In genomic region chr14:77565289-77566081, GRCh38 we compare ENCODE assay signal across 12 cellular contexts. TPM values are rescaled to one million over a fixed set of nuclear protein-coding genes. Genes with fewer than 3 reads are reported as not detected.
A peak's percentile ranks its signal among the peaks of the same experiment; 100 is the strongest.
DNase-seq lines count a peak whose midpoint lies in the region; ATAC-seq and TF ChIP-seq lines count a peak whose summit lies in the region.
"Had no signal": no experiment of that assay in that cellular context is flagged by ENCODE, and none has a peak within 500 bp of the region (broad histone marks: within the 10 kb centered on the region; RNA-seq: fewer than 3 reads in every experiment).

No MANE protein-coding gene starts in this region.

- no peaks in the 10 kb centered on the region for H3K9me3 Mint-ChIP-seq in activated CD8-positive, alpha-beta T cell treated with anti-CD3 and anti-CD28 coated beads for 36 hours
- H3K9me3 Mint-ChIP-seq in activated CD8-positive, alpha-beta T cell treated with anti-CD3 and anti-CD28 coated beads, Interleukin-2, amount 10 ng/mL, durations not matched to agents 7 days and 5 days (ENCODE audit: insufficient read depth), result no peaks in the 10 kb centered on the region
- H3K9me3 Mint-ChIP-seq in stimulated activated naive CD8-positive, alpha-beta T cell treated with anti-CD3 and anti-CD28 coated beads, Interleukin-15, amount 100 ng/mL, for 72 hours, result no peaks in the 10 kb centered on the region

- H3K4me3 ChIP-seq in fibroblast of mammary gland (ENCODE audit: control insufficient read depth, low read depth, low read length), result no peak overlapping the region

- intact Hi-C loops in activated CD8-positive, alpha-beta T cell treated with anti-CD3 and anti-CD28 coated beads for 36 hours (cut with micrococcal nuclease), result no loop called here

- POLR2A ChIA-PET in activated CD8-positive, alpha-beta T cell treated with anti-CD3 and anti-CD28 coated beads for 36 hours (lab: Charles Lee), result interaction anchor here (0.6 to 1.1 kb wide), 4 partner anchors 10 to 50 kb away, joined by 3 to 5 read pairs (median 3); no protein-coding TSS in a partner anchor
- POLR2A ChIA-PET in activated CD8-positive, alpha-beta T cell treated with anti-CD3 and anti-CD28 coated beads, Interleukin-2, amount 10 ng/mL, durations not matched to agents 7 days and 5 days (lab: Charles Lee), result interaction anchor here (0.6 kb wide), 3 partner anchors 19 to 94 kb away, joined by 3 to 7 read pairs (median 5); no protein-coding TSS in a partner anchor

- ATAC-seq in activated CD8-positive, alpha-beta T cell treated with anti-CD3 and anti-CD28 coated beads for 36 hours, result peak; percentile 82
- no peak for ATAC-seq in activated CD8-positive, alpha-beta T cell treated with anti-CD3 and anti-CD28 coated beads, Interleukin-2, amount 10 ng/mL, durations not matched to agents 7 days and 5 days
- ATAC-seq in stimulated activated naive CD8-positive, alpha-beta T cell treated with anti-CD3 and anti-CD28 coated beads, Interleukin-15, amount 100 ng/mL, for 72 hours, result peak; percentile 98

- DNase-seq in activated CD8-positive, alpha-beta T cell treated with anti-CD3 and anti-CD28 coated beads for 36 hours, result peak; percentile 18
- DNase-seq in activated CD8-positive, alpha-beta T cell treated with anti-CD3 and anti-CD28 coated beads, Interleukin-2, amount 10 ng/mL, durations not matched to agents 7 days and 5 days, result no peak
- DNase-seq in SIG-M5 treated with dmso at 0.1 percent for 504 hours (lab: John Stamatoyannopoulos, UW; ENCODE audit: unreplicated experiment) (peak; percentile 92), fibroblast of mammary gland (ENCODE audit: low read depth) (peak; percentile 63), DMS114 treated with DMSO at 0.1 percent for 48 hours (lab: John Stamatoyannopoulos, UW; ENCODE audit: unreplicated experiment) (no peak), NCI-H524 (lab: John Stamatoyannopoulos, UW) (no peak), HuH-7.5 (ENCODE audit: low spot score) (no peak)
- DNase-seq in stimulated activated naive CD8-positive, alpha-beta T cell treated with anti-CD3 and anti-CD28 coated beads, Interleukin-15, amount 100 ng/mL, for 72 hours, result no peak
- DNase-seq: ACHN; effector CD8-positive, alpha-beta T cell; NCI-H1417; retina had no signal

- no peak overlapping the region for H3K4me3 Mint-ChIP-seq in activated CD8-positive, alpha-beta T cell treated with anti-CD3 and anti-CD28 coated beads for 36 hours
- H3K4me3 Mint-ChIP-seq in activated CD8-positive, alpha-beta T cell treated with anti-CD3 and anti-CD28 coated beads, Interleukin-2, amount 10 ng/mL, durations not matched to agents 7 days and 5 days, result no peak overlapping the region
- H3K4me3 Mint-ChIP-seq in stimulated activated naive CD8-positive, alpha-beta T cell treated with anti-CD3 and anti-CD28 coated beads, Interleukin-15, amount 100 ng/mL, for 72 hours, result peak overlapping the region in 1 of 2 donors; percentile 74

- no peak for TF ChIP-seq CTCF in activated CD8-positive, alpha-beta T cell treated with anti-CD3 and anti-CD28 coated beads for 36 hours (IDR thresholded peaks at IDR 0.05)
- TF ChIP-seq CTCF in fibroblast of mammary gland (conservative IDR thresholded peaks at IDR 0.05; ENCODE audit: control insufficient read depth, insufficient read depth, low read depth, low read length), result no peak

- H3K27me3 Mint-ChIP-seq in activated CD8-positive, alpha-beta T cell treated with anti-CD3 and anti-CD28 coated beads for 36 hours, result no peaks in the 10 kb centered on the region
- no peaks in the 10 kb centered on the region for H3K27me3 Mint-ChIP-seq in activated CD8-positive, alpha-beta T cell treated with anti-CD3 and anti-CD28 coated beads, Interleukin-2, amount 10 ng/mL, durations not matched to agents 7 days and 5 days (ENCODE audit: low read depth)
- H3K27me3 Mint-ChIP-seq in stimulated activated naive CD8-positive, alpha-beta T cell treated with anti-CD3 and anti-CD28 coated beads, Interleukin-15, amount 100 ng/mL, for 72 hours, result no peaks in the 10 kb centered on the region

- H3K36me3 Mint-ChIP-seq in activated CD8-positive, alpha-beta T cell treated with anti-CD3 and anti-CD28 coated beads for 36 hours (ENCODE audit: low read depth), result peaks cover 28% of the 10 kb centered on the region
- peaks cover 50% of the 10 kb centered on the region for H3K36me3 Mint-ChIP-seq in activated CD8-positive, alpha-beta T cell treated with anti-CD3 and anti-CD28 coated beads, Interleukin-2, amount 10 ng/mL, durations not matched to agents 7 days and 5 days (ENCODE audit: low read depth)

- H3K27ac Mint-ChIP-seq in activated CD8-positive, alpha-beta T cell treated with anti-CD3 and anti-CD28 coated beads for 36 hours, result peak overlapping the region; percentile 69
- no peak overlapping the region for H3K27ac Mint-ChIP-seq in activated CD8-positive, alpha-beta T cell treated with anti-CD3 and anti-CD28 coated beads, Interleukin-2, amount 10 ng/mL, durations not matched to agents 7 days and 5 days
- peak overlapping the region in 1 of 2 donors; percentile 90 for H3K27ac Mint-ChIP-seq in stimulated activated naive CD8-positive, alpha-beta T cell treated with anti-CD3 and anti-CD28 coated beads, Interleukin-15, amount 100 ng/mL, for 72 hours

- CTCF ChIA-PET in activated CD8-positive, alpha-beta T cell treated with anti-CD3 and anti-CD28 coated beads for 36 hours (lab: Charles Lee), result interaction anchor here (0.8 to 1.4 kb wide), 5 partner anchors 10 to 47 kb away, joined by 3 to 4 read pairs (median 3); no protein-coding TSS in a partner anchor
- CTCF ChIA-PET in activated CD8-positive, alpha-beta T cell treated with anti-CD3 and anti-CD28 coated beads, Interleukin-2, amount 10 ng/mL, durations not matched to agents 7 days and 5 days (lab: Charles Lee), result interaction anchor here (0.7 to 1.4 kb wide), 4 partner anchors 14 to 57 kb away, joined by 3 to 7 read pairs (median 6); no protein-coding TSS in a partner anchor

- peaks cover 12% of the 10 kb centered on the region for H3K4me1 Mint-ChIP-seq in activated CD8-positive, alpha-beta T cell treated with anti-CD3 and anti-CD28 coated beads for 36 hours (ENCODE audit: low read depth)
- peaks cover 8% of the 10 kb centered on the region for H3K4me1 Mint-ChIP-seq in activated CD8-positive, alpha-beta T cell treated with anti-CD3 and anti-CD28 coated beads, Interleukin-2, amount 10 ng/mL, durations not matched to agents 7 days and 5 days (ENCODE audit: low read depth)
- peaks cover 13% of the 10 kb centered on the region for H3K4me1 Mint-ChIP-seq in stimulated activated naive CD8-positive, alpha-beta T cell treated with anti-CD3 and anti-CD28 coated beads, Interleukin-15, amount 100 ng/mL, for 72 hours

RNA-seq across cellular contexts. Expression of gene SPTLC2, which starts 51.0 kb away (rescaled TPM):
- 10 to 100 TPM; 23.7 to 30.2 TPM for total RNA-seq in activated CD8-positive, alpha-beta T cell treated with anti-CD3 and anti-CD28 coated beads for 36 hours
- 10 to 100 TPM; 76.5 to 80.4 TPM for total RNA-seq in activated CD8-positive, alpha-beta T cell treated with anti-CD3 and anti-CD28 coated beads, Interleukin-2, amount 10 ng/mL, durations not matched to agents 7 days and 5 days

Comparison
In these comparisons a context has a peak if more than half of its experiments do, and no peak if none do; other contexts are left out.
1. DNase-seq: peak in activated CD8-positive, alpha-beta T cell treated with anti-CD3 and anti-CD28 coated beads for 36 hours (single experiment), SIG-M5 treated with dmso at 0.1 percent for 504 hours (single experiment) and fibroblast of mammary gland (single experiment); none in activated CD8-positive, alpha-beta T cell treated with anti-CD3 and anti-CD28 coated beads, Interleukin-2, amount 10 ng/mL, durations not matched to agents 7 days and 5 days (single experiment), stimulated activated naive CD8-positive, alpha-beta T cell treated with anti-CD3 and anti-CD28 coated beads, Interleukin-15, amount 100 ng/mL, for 72 hours (0 of 2), DMS114 treated with DMSO at 0.1 percent for 48 hours (single experiment), NCI-H524 (0 of 2) and HuH-7.5 (single experiment).